In the genomic region with DNA sequence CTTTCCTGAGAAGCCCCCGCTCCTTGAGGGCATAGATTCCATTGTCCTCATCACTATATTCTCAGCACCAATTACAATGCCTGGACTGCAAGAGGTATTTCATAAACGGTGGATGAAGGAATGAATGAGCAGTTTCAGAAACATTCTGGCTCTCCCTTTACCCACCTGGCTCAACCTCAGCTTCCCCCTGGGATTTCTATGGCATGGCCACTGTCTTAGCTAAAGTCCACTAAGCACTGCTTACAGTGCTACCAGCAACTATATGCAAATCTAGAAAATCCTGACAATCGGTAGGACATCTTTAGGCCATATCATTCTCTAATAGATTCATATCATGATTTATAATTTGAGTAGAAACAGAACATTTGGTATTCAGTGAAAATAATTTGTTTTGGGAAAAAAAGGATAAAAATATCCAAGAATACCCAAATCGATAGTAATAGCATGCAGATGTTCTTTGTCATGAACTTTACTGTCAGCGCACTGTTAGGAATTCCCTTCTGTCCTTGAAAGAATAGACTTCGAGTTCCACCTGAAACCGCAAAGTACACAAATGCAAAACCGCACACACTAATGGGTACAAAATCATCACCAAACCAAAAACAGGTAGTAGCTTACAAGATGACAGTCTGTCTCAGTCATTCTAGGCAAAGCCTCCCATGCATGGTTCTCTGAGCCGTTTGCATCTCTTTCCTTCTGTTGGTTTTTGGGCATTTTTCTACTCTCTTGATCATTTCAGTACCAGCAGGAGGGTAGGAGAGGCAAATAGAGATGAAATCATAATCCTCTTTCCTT, we compare ENCODE assay signal across 14 cellular contexts.
DNase-seq lines count a peak whose midpoint lies in the region; ATAC-seq and TF ChIP-seq lines count a peak whose summit lies in the region.
"Had no signal": no experiment of that assay in that cellular context is flagged by ENCODE, and none has a peak within 500 bp of the region (broad histone marks: within the 10 kb centered on the region; RNA-seq: fewer than 3 reads in every experiment).

No MANE protein-coding gene starts in this region.

- H3K23ac ChIP-seq in mesenchymal stem cell (ENCODE audit: low read length in 2 of 2): no peak overlapping the region

- no peak overlapping the region for H3K4ac ChIP-seq in mesenchymal stem cell (ENCODE audit: low read depth in 1 of 2, low read length in 2 of 2)

- no peaks in the 10 kb centered on the region for H3K27me3 ChIP-seq in mesenchymal stem cell (ENCODE audit: control insufficient read depth in 1 of 2, insufficient read depth in 1 of 2, low read length in 2 of 2)

- H3K36me3 Mint-ChIP-seq in MCF 10A (ENCODE audit: insufficient read depth, unreplicated experiment): no peaks in the 10 kb centered on the region

- H3K9me3 Mint-ChIP-seq in MCF 10A (ENCODE audit: unreplicated experiment): peaks cover 15% of the 10 kb centered on the region

- no peak overlapping the region for H2BK120ac ChIP-seq in mesenchymal stem cell (ENCODE audit: low read depth, low read length)

- ATAC-seq in GM21619 (IDR thresholded peaks at IDR 0.05; ENCODE audit: unreplicated experiment): peak; percentile 69
- ATAC-seq in HG03439 (IDR thresholded peaks at IDR 0.05; ENCODE audit: unreplicated experiment): peak; percentile 79
- ATAC-seq: naive thymus-derived CD8-positive, alpha-beta T cell had no signal

- no peak overlapping the region for H3K4me3 ChIP-seq in mesenchymal stem cell (ENCODE audit: insufficient read depth in 1 of 2, low read depth in 1 of 2, low read length in 2 of 2)

- H3K27ac Mint-ChIP-seq in MCF 10A (ENCODE audit: low read depth, unreplicated experiment): no peak overlapping the region
- H3K27ac Mint-ChIP-seq: activated B cell treated with CpG ODN at 0.5 μM for 24 hours, B cell had no signal

- CTCF ChIA-PET in MCF 10A (lab: Yijun Ruan, JAX): no interaction called here

- no peak overlapping the region for H3K4me2 ChIP-seq in mesenchymal stem cell (ENCODE audit: low read length, poor library complexity, severe bottlenecking)

- no peaks in the 10 kb centered on the region for H3K36me3 ChIP-seq in mesenchymal stem cell (ENCODE audit: control insufficient read depth in 1 of 2, insufficient read depth in 2 of 2, low read depth in 1 of 2, low read length in 2 of 2)

- no peak overlapping the region for H3K18ac ChIP-seq in mesenchymal stem cell (ENCODE audit: low read depth in 1 of 2, low read length in 2 of 2)

- no peak overlapping the region for H3K9ac ChIP-seq in mesenchymal stem cell (ENCODE audit: low read length)

- peaks cover 3% of the 10 kb centered on the region for H3K9me3 ChIP-seq in mesenchymal stem cell (ENCODE audit: control insufficient read depth, low read length)

- POLR2A ChIA-PET in MCF 10A (lab: Yijun Ruan, JAX): no interaction called here

- no peak overlapping the region for H4K91ac ChIP-seq in mesenchymal stem cell (ENCODE audit: low read length)

- no peaks in the 10 kb centered on the region for H3K27me3 Mint-ChIP-seq in MCF 10A (ENCODE audit: insufficient read depth, unreplicated experiment)

- no peak for TF ChIP-seq CTCF in MCF 10A (IDR thresholded peaks at IDR 0.05; ENCODE audit: unreplicated experiment)

- no peak overlapping the region for H3K14ac ChIP-seq in mesenchymal stem cell (ENCODE audit: low read length in 2 of 2)

- H2AFZ ChIP-seq in mesenchymal stem cell (ENCODE audit: low read depth, low read length): no peak overlapping the region

- H2AK5ac ChIP-seq in mesenchymal stem cell (ENCODE audit: low read length, severe bottlenecking): no peak overlapping the region

- H3K79me1 ChIP-seq in mesenchymal stem cell (replicated peaks; ENCODE audit: low read length, poor library complexity, severe bottlenecking): no peaks in the 10 kb centered on the region

- H2BK15ac ChIP-seq in mesenchymal stem cell (ENCODE audit: low read depth, poor library complexity, severe bottlenecking): no peak overlapping the region

- peak; percentile 6 for DNase-seq in stimulated activated naive CD4-positive, alpha-beta T cell treated with Interleukin-2 at 50 U/mL for 16 hours (lab: John Stamatoyannopoulos, UW)
- no peak for DNase-seq in stimulated activated naive CD4-positive, alpha-beta T cell (lab: John Stamatoyannopoulos, UW)
- no peak for DNase-seq in ACHN
- no peak for DNase-seq in MCF 10A (ENCODE audit: unreplicated experiment)
- no peak for DNase-seq in DMS79 (lab: John Stamatoyannopoulos, UW)
- no peak for DNase-seq in mesenchymal stem cell
- DNase-seq: activated B cell treated with CpG ODN at 0.5 μM for 24 hours; aorta; naive thymus-derived CD8-positive, alpha-beta T cell; stimulated activated CD4-positive, alpha-beta T cell treated with anti-CD3 and anti-CD28 coated beads, Interleukin-12 subunit alpha, Interleukin-12 subunit beta, amount 100 ng/mL, for 4 hours had no signal

- H3K4me1 ChIP-seq in mesenchymal stem cell (ENCODE audit: control insufficient read depth, insufficient read depth, low read depth, low read length): no peaks in the 10 kb centered on the region

- H2BK12ac ChIP-seq in mesenchymal stem cell (ENCODE audit: low read length in 2 of 2): no peak overlapping the region

- H3K4me3 Mint-ChIP-seq in MCF 10A (ENCODE audit: unreplicated experiment): no peak overlapping the region
- H3K4me3 Mint-ChIP-seq: activated B cell treated with CpG ODN at 0.5 μM for 24 hours, B cell had no signal

- intact Hi-C loops in MCF 10A (cut with micrococcal nuclease): no loop called here

- BruUV-seq in MCF 10A (replicated peaks; lab: Mats Ljungman, UMichigan): no TSS peak

- H4K8ac ChIP-seq in mesenchymal stem cell (ENCODE audit: low read length): no peak overlapping the region

- no peak overlapping the region for H2BK5ac ChIP-seq in mesenchymal stem cell (ENCODE audit: low read depth, low read length, poor library complexity, severe bottlenecking)

- WGBS in mesenchymal stem cell: 96% methylated on average over 7 of the region's 9 CpGs

- no peaks in the 10 kb centered on the region for H3K4me1 Mint-ChIP-seq in MCF 10A (ENCODE audit: insufficient read depth, unreplicated experiment)

- in situ Hi-C loops in ACHN (cut with HindIII; ENCODE audit: low pct_ligation_motif_present, low pct_unique_long_range_greater_than_20kb, low sequenced_read_pairs): no loop called here

- no peak overlapping the region for H3K27ac ChIP-seq in mesenchymal stem cell (ENCODE audit: low read length, poor library complexity, severe bottlenecking)
- H3K27ac ChIP-seq: RWPE1 had no signal
